Comparison of ENCODE assay signal across 9 cellular contexts in the genomic region with DNA sequence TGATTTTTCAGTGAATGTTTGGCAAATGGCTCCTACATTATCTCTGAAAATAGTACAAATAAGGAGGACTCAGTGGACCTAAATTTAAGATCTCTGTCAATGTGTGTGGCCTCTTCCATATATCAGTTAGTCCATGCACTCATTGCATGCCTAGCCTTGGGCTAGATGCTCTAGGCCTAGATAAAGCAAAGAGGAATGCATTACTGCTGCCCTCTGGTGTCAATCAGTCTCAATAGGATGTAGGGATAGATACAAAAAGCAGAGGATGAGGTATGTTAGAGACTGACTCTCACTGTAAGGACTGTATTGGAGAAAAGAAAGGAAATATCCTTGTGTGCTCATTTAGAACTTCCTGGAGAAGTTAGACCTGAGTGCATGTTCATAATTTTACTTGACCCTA. TPM values are rescaled to one million over a fixed set of nuclear protein-coding genes. Genes with fewer than 3 reads are reported as not detected.
DNase-seq lines count a peak whose midpoint lies in the region; ATAC-seq and TF ChIP-seq lines count a peak whose summit lies in the region.
"Had no signal": no experiment of that assay in that cellular context is flagged by ENCODE, and none has a peak within 500 bp of the region (broad histone marks: within the 10 kb centered on the region; RNA-seq: fewer than 3 reads in every experiment).

No MANE protein-coding gene starts in this region.

- H3K4me1 Mint-ChIP-seq in mesothelial cell of epicardium (no peaks in the 10 kb centered on the region), T-helper 17 cell (no peaks in the 10 kb centered on the region)

- BruUV-seq in A673 (replicated peaks; lab: Mats Ljungman, UMichigan) = no TSS peak

- H3K36me3 ChIP-seq in A673 (ENCODE audit: insufficient read depth, low read length, poor library complexity, severe bottlenecking) (no peaks in the 10 kb centered on the region), mucosa of descending colon (ENCODE audit: low read depth) (no peaks in the 10 kb centered on the region)

- H3K27me3 ChIP-seq in A673 (replicated peaks; ENCODE audit: insufficient read depth, low read depth, low read length, poor library complexity) = no peaks in the 10 kb centered on the region

- H3K27ac ChIP-seq in A673 (ENCODE audit: low read depth, low read length, poor library complexity, severe bottlenecking) = no peak overlapping the region

- H3K4me3 Mint-ChIP-seq in mesothelial cell of epicardium (no peak overlapping the region), T-helper 17 cell (no peak overlapping the region)

- intact Hi-C loops in A673 (cut with micrococcal nuclease; ENCODE audit: unreplicated experiment) = loop anchor here (2.0 kb wide), 1 partner anchor 308 kb away; no protein-coding TSS in a partner anchor
- intact Hi-C loops in mucosa of descending colon (cut with DNase I, micrococcal nuclease) = no loop called here

- ATAC-seq in mucosa of descending colon (peak; percentile 93), HG03432 (IDR thresholded peaks at IDR 0.05; ENCODE audit: unreplicated experiment) (no peak), T-helper 17 cell (no peak)

- TF ChIP-seq CTCF in A673 (conservative IDR thresholded peaks at IDR 0.05; ENCODE audit: low read depth, low read length) (peak; percentile 61), GM12874 (IDR thresholded peaks at IDR 0.05; ENCODE audit: insufficient read depth, low read depth, low read length) (peak; percentile 38), mucosa of descending colon (IDR thresholded peaks at IDR 0.05) (no peak), mesothelial cell of epicardium (IDR thresholded peaks at IDR 0.05; ENCODE audit: unreplicated experiment) (no peak)

- H3K4me1 ChIP-seq in A673 (ENCODE audit: insufficient read depth, low read length, poor library complexity, severe bottlenecking) (no peaks in the 10 kb centered on the region), mucosa of descending colon (ENCODE audit: low read depth) (peaks cover 7% of the 10 kb centered on the region)

- H3K36me3 Mint-ChIP-seq in mesothelial cell of epicardium (no peaks in the 10 kb centered on the region), T-helper 17 cell (ENCODE audit: low read depth) (peaks cover 2% of the 10 kb centered on the region)

- DNase-seq in A673 (ENCODE audit: low spot score) (peak; percentile 63), NCI-H446 treated with DMSO at 0.1 percent for 48 hours (lab: John Stamatoyannopoulos, UW) (peak; percentile 19), cerebellar cortex (ENCODE audit: low spot score) (peak; percentile 49), mucosa of descending colon (peak in 1 of 3 donors; percentile 83), mesothelial cell of epicardium (ENCODE audit: low spot score in 2 of 2, unreplicated experiment in 2 of 2) (no peak), T-helper 17 cell (no peak)

- H3K9me3 ChIP-seq in A673 (ENCODE audit: low read depth, low read length, poor library complexity, severe bottlenecking) = no peaks in the 10 kb centered on the region
- no peaks in the 10 kb centered on the region for H3K9me3 ChIP-seq in mucosa of descending colon
- H3K9me3 ChIP-seq in T-helper 17 cell (ENCODE audit: control insufficient read depth, low read length, poor library complexity, severe bottlenecking) = no peaks in the 10 kb centered on the region

- H3K4me3 ChIP-seq in A673 (ENCODE audit: low read depth, low read length, poor library complexity, severe bottlenecking) (no peak overlapping the region), mucosa of descending colon (no peak overlapping the region)

- POLR2A ChIA-PET in A673 (lab: Charles Lee; ENCODE audit: low non-redundant PET) = no interaction called here

- no peaks in the 10 kb centered on the region for H3K27me3 Mint-ChIP-seq in mesothelial cell of epicardium (ENCODE audit: low read depth)
- peaks cover 13% of the 10 kb centered on the region for H3K27me3 Mint-ChIP-seq in T-helper 17 cell

- H3K27ac Mint-ChIP-seq in mesothelial cell of epicardium (no peak overlapping the region), T-helper 17 cell (no peak overlapping the region)

- CTCF ChIA-PET in A673 (lab: Charles Lee) = no interaction called here

- peaks cover 13% of the 10 kb centered on the region for H3K9me3 Mint-ChIP-seq in mesothelial cell of epicardium

RNA-seq across cellular contexts. Expression of a gene that starts 42.0 kb away (rescaled TPM):
- total RNA-seq in A673 (2021) = not detected in 2 replicates
- 1 to 10 TPM in 2 of 3 donors, under 1 TPM in 1; 0.90 to 4.1 (median 3.5) TPM for total RNA-seq in mucosa of descending colon
- not detected in 3 replicates for total RNA-seq in mesothelial cell of epicardium
- total RNA-seq in T-helper 17 cell = under 1 TPM in 1 of 2 donors, not detected in 1; 0.60 TPM
- total RNA-seq: astrocyte had no signal

RNA-seq across cellular contexts. Expression of a gene that starts 52.4 kb away (rescaled TPM):
- total RNA-seq in A673 (2021) (not detected in 2 replicates), mucosa of descending colon (10 to 100 TPM; 21.0 to 87.2 (median 85.8) TPM), mesothelial cell of epicardium (not detected in 3 replicates), T-helper 17 cell (1 to 10 TPM; 3.2 to 8.2 TPM)
- total RNA-seq: astrocyte had no signal

Comparison
In these comparisons a context has a peak if more than half of its experiments do, and no peak if none do; other contexts are left out.
1. DNase-seq: peak in A673 (single experiment), NCI-H446 treated with DMSO at 0.1 percent for 48 hours (single experiment) and cerebellar cortex (single experiment); none in mesothelial cell of epicardium (0 of 2) and T-helper 17 cell (0 of 3).
2. CTCF ChIP-seq: peak in A673 (single experiment) and GM12874 (single experiment); none in mucosa of descending colon (single experiment) and mesothelial cell of epicardium (single experiment).